Comparison of ENCODE assay signal across 18 cellular contexts in the genomic region with DNA sequence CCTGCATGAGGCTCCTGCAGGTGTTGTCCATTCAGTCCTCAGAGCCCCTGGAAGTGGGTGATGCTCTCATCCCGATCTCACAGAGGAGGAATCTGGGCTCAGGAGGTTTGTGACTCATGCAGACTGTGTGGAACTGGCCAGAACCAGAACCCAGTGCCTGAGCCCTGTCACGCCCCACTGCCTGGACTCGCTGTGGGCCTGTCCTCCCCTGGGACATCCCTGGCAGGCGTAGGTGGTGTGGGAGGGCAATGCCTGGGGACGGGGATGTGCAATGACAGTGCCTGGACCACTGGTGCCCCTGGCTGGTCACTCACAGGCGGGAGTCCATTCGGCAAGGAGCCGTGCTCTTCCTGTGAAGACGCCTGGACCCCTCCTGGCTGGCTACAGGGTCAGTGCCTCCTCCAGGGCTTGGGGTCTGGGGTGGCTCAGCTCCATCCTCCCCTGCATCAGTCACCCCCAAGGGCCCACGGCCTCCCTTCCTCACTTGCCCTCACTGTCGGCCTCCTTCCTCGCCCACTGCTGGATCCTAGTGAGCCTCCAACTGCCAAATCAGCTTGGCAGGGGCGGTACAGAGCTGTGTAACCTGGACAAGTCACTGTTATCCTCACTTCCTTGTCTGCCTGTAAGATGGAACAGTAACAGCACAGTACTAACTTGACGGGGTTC. TPM values are rescaled to one million over a fixed set of nuclear protein-coding genes. Genes with fewer than 3 reads are reported as not detected.
DNase-seq lines count a peak whose midpoint lies in the region; ATAC-seq and TF ChIP-seq lines count a peak whose summit lies in the region.
"Had no signal": no experiment of that assay in that cellular context is flagged by ENCODE, and none has a peak within 500 bp of the region (broad histone marks: within the 10 kb centered on the region; RNA-seq: fewer than 3 reads in every experiment).

No MANE protein-coding gene starts in this region.

- TF ChIP-seq CTCF in HEK293 (tag by site-specific recombination; IDR thresholded peaks at IDR 0.05) (no peak), natural killer cell (IDR thresholded peaks at IDR 0.05) (no peak), upper lobe of right lung (IDR thresholded peaks at IDR 0.05) (no peak)

- H3K36me3 Mint-ChIP-seq in activated CD4-positive, alpha-beta T cell treated with anti-CD3 and anti-CD28 coated beads for 36 hours (ENCODE audit: low read depth): peaks cover 48% of the 10 kb centered on the region
- peaks cover 51% of the 10 kb centered on the region for H3K36me3 Mint-ChIP-seq in activated naive CD8-positive, alpha-beta T cell treated with anti-CD3 and anti-CD28 coated beads, Interleukin-2, amount 10 ng/mL, durations not matched to agents 7 days and 5 days
- no peaks in the 10 kb centered on the region for H3K36me3 Mint-ChIP-seq in natural killer cell

- H3K4me3 ChIP-seq in HEK293 (ENCODE audit: low read depth, low read length): no peak overlapping the region
- no peak overlapping the region for H3K4me3 ChIP-seq in upper lobe of right lung
- H3K4me3 ChIP-seq: lung, pancreas had no signal

- peak overlapping the region; percentile 39 for H3K27ac Mint-ChIP-seq in activated CD4-positive, alpha-beta T cell treated with anti-CD3 and anti-CD28 coated beads for 36 hours
- peak overlapping the region; percentile 91 for H3K27ac Mint-ChIP-seq in activated naive CD8-positive, alpha-beta T cell treated with anti-CD3 and anti-CD28 coated beads, Interleukin-2, amount 10 ng/mL, durations not matched to agents 7 days and 5 days
- H3K27ac Mint-ChIP-seq in natural killer cell: peak overlapping the region; percentile 85 to 96
- H3K27ac Mint-ChIP-seq: H9 had no signal

- no peak for ATAC-seq in activated CD4-positive, alpha-beta T cell treated with anti-CD3 and anti-CD28 coated beads for 36 hours
- ATAC-seq in activated naive CD8-positive, alpha-beta T cell treated with anti-CD3 and anti-CD28 coated beads, Interleukin-2, amount 10 ng/mL, durations not matched to agents 7 days and 5 days (ENCODE audit: low read depth): no peak
- ATAC-seq in natural killer cell: no peak
- no peak for ATAC-seq in upper lobe of right lung

- H3K4me3 Mint-ChIP-seq in activated CD4-positive, alpha-beta T cell treated with anti-CD3 and anti-CD28 coated beads for 36 hours: no peak overlapping the region
- H3K4me3 Mint-ChIP-seq in activated naive CD8-positive, alpha-beta T cell treated with anti-CD3 and anti-CD28 coated beads, Interleukin-2, amount 10 ng/mL, durations not matched to agents 7 days and 5 days: peak overlapping the region; percentile 45
- H3K4me3 Mint-ChIP-seq in natural killer cell: peak overlapping the region; percentile 38
- H3K4me3 Mint-ChIP-seq: H9 had no signal

- H3K36me3 ChIP-seq in HEK293 (ENCODE audit: control insufficient read depth in 2 of 2, insufficient read depth in 1 of 2, low read length in 2 of 2): no peaks in the 10 kb centered on the region
- H3K36me3 ChIP-seq in upper lobe of right lung: no peaks in the 10 kb centered on the region
- H3K36me3 ChIP-seq: brain microvascular endothelial cell, pancreas had no signal

- no peaks in the 10 kb centered on the region for H3K27me3 ChIP-seq in upper lobe of right lung
- H3K27me3 ChIP-seq: brain microvascular endothelial cell, pancreas had no signal

- DNase-seq in activated CD4-positive, alpha-beta T cell treated with anti-CD3 and anti-CD28 coated beads for 36 hours: peak; percentile 3
- no peak for DNase-seq in activated CD4-positive, alpha-beta T cell treated with anti-CD3 and anti-CD28 coated beads, Interleukin-2, amount 50 U/mL, for 4 hours
- no peak for DNase-seq in activated naive CD8-positive, alpha-beta T cell treated with anti-CD3 and anti-CD28 coated beads, Interleukin-2, amount 10 ng/mL, durations not matched to agents 7 days and 5 days
- DNase-seq in natural killer cell (no peak), NCI-H2029 treated with DMSO at 0.1 percent for 48 hours (lab: John Stamatoyannopoulos, UW) (no peak), cortex of kidney (lab: John Stamatoyannopoulos, UW) (no peak), upper lobe of right lung (no peak)
- DNase-seq: brain microvascular endothelial cell; H9; MV-4-11; NCI-H2227 treated with DMSO at 0.1 percent for 48 hours; OCI-M1; stimulated activated CD4-positive, alpha-beta T cell treated with anti-CD3 and anti-CD28 coated beads, Interleukin-12 subunit alpha, Interleukin-12 subunit beta, amount 100 ng/mL, for 4 hours; SW 1271 had no signal

- no peak overlapping the region for H3K27ac ChIP-seq in HEK293 (ENCODE audit: extremely low read depth, low read depth, low read length)
- H3K27ac ChIP-seq in upper lobe of right lung: no peak overlapping the region
- H3K27ac ChIP-seq: brain microvascular endothelial cell, pancreas had no signal

- H3K9me3 ChIP-seq in HEK293 (ENCODE audit: control insufficient read depth, insufficient read depth, low read depth, low read length) (no peaks in the 10 kb centered on the region), upper lobe of right lung (no peaks in the 10 kb centered on the region)
- H3K9me3 ChIP-seq: pancreas had no signal

- H3K4me1 ChIP-seq in HEK293 (ENCODE audit: control insufficient read depth, insufficient read depth, low read length) (no peaks in the 10 kb centered on the region), upper lobe of right lung (no peaks in the 10 kb centered on the region)
- H3K4me1 ChIP-seq: pancreas had no signal

- POLR2A ChIA-PET in activated CD4-positive, alpha-beta T cell treated with anti-CD3 and anti-CD28 coated beads for 36 hours (lab: Charles Lee): no interaction called here
- POLR2A ChIA-PET in HEK293 (lab: Yijun Ruan, JAX): no interaction called here
- POLR2A ChIA-PET in activated naive CD8-positive, alpha-beta T cell treated with anti-CD3 and anti-CD28 coated beads, Interleukin-2, amount 10 ng/mL, durations not matched to agents 7 days and 5 days (lab: Charles Lee): interaction anchor here (0.7 to 4.5 kb wide), 3 partner anchors 13 to 23 kb away, joined by 5 to 22 read pairs (median 5); a partner anchor contains a TSS

- no peaks in the 10 kb centered on the region for H3K9me3 Mint-ChIP-seq in activated CD4-positive, alpha-beta T cell treated with anti-CD3 and anti-CD28 coated beads for 36 hours (ENCODE audit: low read depth)
- no peaks in the 10 kb centered on the region for H3K9me3 Mint-ChIP-seq in activated naive CD8-positive, alpha-beta T cell treated with anti-CD3 and anti-CD28 coated beads, Interleukin-2, amount 10 ng/mL, durations not matched to agents 7 days and 5 days
- no peaks in the 10 kb centered on the region for H3K9me3 Mint-ChIP-seq in natural killer cell
- H3K9me3 Mint-ChIP-seq: H9 had no signal

- intact Hi-C loops in activated CD4-positive, alpha-beta T cell treated with anti-CD3 and anti-CD28 coated beads for 36 hours (cut with DNase I, micrococcal nuclease): loop anchor here in 1 of 2 experiments (5.0 to 10.0 kb wide), 2 partner anchors 32 to 1025 kb away; no protein-coding TSS in a partner anchor
- intact Hi-C loops in natural killer cell (cut with micrococcal nuclease): loop anchor here (5.0 kb wide), 2 partner anchors 77 to 173 kb away; a partner anchor contains a TSS
- intact Hi-C loops in upper lobe of right lung (cut with DNase I): no loop called here

- H3K4me1 Mint-ChIP-seq in activated CD4-positive, alpha-beta T cell treated with anti-CD3 and anti-CD28 coated beads for 36 hours: peaks cover 80% of the 10 kb centered on the region
- H3K4me1 Mint-ChIP-seq in activated naive CD8-positive, alpha-beta T cell treated with anti-CD3 and anti-CD28 coated beads, Interleukin-2, amount 10 ng/mL, durations not matched to agents 7 days and 5 days: peaks cover 72% of the 10 kb centered on the region
- peaks cover 62 to 81% of the 10 kb centered on the region in 2 donors for H3K4me1 Mint-ChIP-seq in natural killer cell

- no peaks in the 10 kb centered on the region for H3K27me3 Mint-ChIP-seq in activated CD4-positive, alpha-beta T cell treated with anti-CD3 and anti-CD28 coated beads for 36 hours
- no peaks in the 10 kb centered on the region for H3K27me3 Mint-ChIP-seq in activated naive CD8-positive, alpha-beta T cell treated with anti-CD3 and anti-CD28 coated beads, Interleukin-2, amount 10 ng/mL, durations not matched to agents 7 days and 5 days
- no peaks in the 10 kb centered on the region for H3K27me3 Mint-ChIP-seq in natural killer cell (ENCODE audit: low read depth in 2 of 2)

- CTCF ChIA-PET in activated CD4-positive, alpha-beta T cell treated with anti-CD3 and anti-CD28 coated beads for 36 hours (lab: Charles Lee): interaction anchor here (0.7 kb wide), 1 partner anchor 12 kb away, joined by 3 read pairs; no protein-coding TSS in a partner anchor
- CTCF ChIA-PET in HEK293 (lab: Yijun Ruan, JAX): no interaction called here

TF ChIP-seq in HEK293, 187 proteins besides CTCF, POLR2A, EP300 and RAD21 (continues in another document):
- no peak for TF ChIP-seq ZNF777 (tag by site-specific recombination; IDR thresholded peaks at IDR 0.05; ENCODE audit: borderline replicate concordance)
- TF ChIP-seq ZNF600 (tag by site-specific recombination; IDR thresholded peaks at IDR 0.05): 0 out of 2 replicates have a peak, but pooled peaks have one; percentile 13
- TF ChIP-seq ZFHX2 (tag by site-specific recombination; conservative IDR thresholded peaks at IDR 0.05): peak; percentile 44; the same call in 1 of the 2 replicates
- TF ChIP-seq, protein P1, sequence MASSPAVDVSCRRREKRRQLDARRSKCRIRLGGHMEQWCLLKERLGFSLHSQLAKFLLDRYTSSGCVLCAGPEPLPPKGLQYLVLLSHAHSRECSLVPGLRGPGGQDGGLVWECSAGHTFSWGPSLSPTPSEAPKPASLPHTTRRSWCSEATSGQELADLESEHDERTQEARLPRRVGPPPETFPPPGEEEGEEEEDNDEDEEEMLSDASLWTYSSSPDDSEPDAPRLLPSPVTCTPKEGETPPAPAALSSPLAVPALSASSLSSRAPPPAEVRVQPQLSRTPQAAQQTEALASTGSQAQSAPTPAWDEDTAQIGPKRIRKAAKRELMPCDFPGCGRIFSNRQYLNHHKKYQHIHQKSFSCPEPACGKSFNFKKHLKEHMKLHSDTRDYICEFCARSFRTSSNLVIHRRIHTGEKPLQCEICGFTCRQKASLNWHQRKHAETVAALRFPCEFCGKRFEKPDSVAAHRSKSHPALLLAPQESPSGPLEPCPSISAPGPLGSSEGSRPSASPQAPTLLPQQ (tag by site-specific recombination; IDR thresholded peaks at IDR 0.05): no peak

RNA-seq across cellular contexts. Expression of a gene that starts 14.9 kb away (rescaled TPM):
- 100 to 1,000 TPM; 100 to 125 TPM for total RNA-seq in activated CD4-positive, alpha-beta T cell treated with anti-CD3 and anti-CD28 coated beads for 36 hours
- 100 to 1,000 TPM; 238 to 241 TPM for total RNA-seq in activated naive CD8-positive, alpha-beta T cell treated with anti-CD3 and anti-CD28 coated beads, Interleukin-2, amount 10 ng/mL, durations not matched to agents 7 days and 5 days
- 100 to 1,000 TPM; 218 to 316 (median 228) TPM for total RNA-seq in natural killer cell
- 16.0 TPM for total RNA-seq in upper lobe of right lung
- total RNA-seq: A673 had no signal

Comparison
In these comparisons a context has a peak if more than half of its experiments do, and no peak if none do; other contexts are left out.
1. H3K27ac Mint-ChIP-seq: peak in every context shown above with its lines; median percentile 91 in activated naive CD8-positive, alpha-beta T cell treated with anti-CD3 and anti-CD28 coated beads, Interleukin-2, amount 10 ng/mL, durations not matched to agents 7 days and 5 days; 90 in natural killer cell; 39 in activated CD4-positive, alpha-beta T cell treated with anti-CD3 and anti-CD28 coated beads for 36 hours.